Comparison of ENCODE assay signal across 8 cellular contexts in the genomic region with DNA sequence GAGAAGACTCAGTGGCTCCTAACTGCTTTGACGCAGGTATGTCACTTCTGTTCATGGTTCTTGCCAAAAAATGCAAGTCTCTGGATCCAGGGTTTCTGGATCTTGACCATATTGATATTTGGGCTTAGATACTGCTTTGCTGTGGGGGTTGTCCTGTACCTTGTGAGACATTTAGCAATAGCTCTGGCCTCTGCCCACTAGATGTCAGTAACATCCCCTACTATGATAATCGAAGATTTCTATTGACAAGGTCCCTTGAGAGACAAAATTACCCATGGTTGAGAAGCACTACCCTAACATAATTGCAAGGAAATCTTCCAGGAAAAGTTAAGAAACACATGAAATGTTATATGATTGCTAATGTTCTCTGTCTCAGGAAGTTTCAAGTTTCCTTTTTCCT.
DNase-seq lines count a peak whose midpoint lies in the region; ATAC-seq and TF ChIP-seq lines count a peak whose summit lies in the region.

No MANE protein-coding gene starts in this region.

- TF ChIP-seq CTCF in LNCaP clone FGC (IDR thresholded peaks at IDR 0.05; ENCODE audit: control insufficient read depth, extremely low read depth, insufficient read depth): peak; percentile 79
- peak; percentile 71 for TF ChIP-seq CTCF in brain microvascular endothelial cell (IDR thresholded peaks at IDR 0.05; ENCODE audit: low read depth, low read length, missing control alignments)

- in situ Hi-C loops in brain microvascular endothelial cell (cut with HindIII; ENCODE audit: low pct_ligation_motif_present, low sequenced_read_pairs): no loop called here

- H3K4me3 ChIP-seq in LNCaP clone FGC (ENCODE audit: low read depth, low read length) (no peak overlapping the region), brain microvascular endothelial cell (ENCODE audit: low read depth, low read length) (no peak overlapping the region)

- no peaks in the 10 kb centered on the region for H3K36me3 ChIP-seq in brain microvascular endothelial cell (replicated peaks)

- peak; percentile 70 for ATAC-seq in GM21447 (IDR thresholded peaks at IDR 0.05; ENCODE audit: unreplicated experiment)

- no peak overlapping the region for H3K27ac ChIP-seq in brain microvascular endothelial cell

- no peaks in the 10 kb centered on the region for H3K27me3 ChIP-seq in brain microvascular endothelial cell (replicated peaks)

- DNase-seq in ELR (ENCODE audit: low read depth) (peak; percentile 50), LNCaP clone FGC (ENCODE audit: low read depth) (peak; percentile 27), brain microvascular endothelial cell (peak; percentile 53), pons (ENCODE audit: low spot score) (peak; percentile 31), hippocampal formation (lab: John Stamatoyannopoulos, UW) (no peak), activated gamma-delta T cell treated with Interleukin-2 at 50 U/mL for 16 hours (no peak), HK-2 (ENCODE audit: unreplicated experiment) (no peak)

Comparison
In these comparisons a context has a peak if more than half of its experiments do, and no peak if none do; other contexts are left out.
1. DNase-seq: peak in ELR (single experiment), LNCaP clone FGC (single experiment), brain microvascular endothelial cell (single experiment) and pons (single experiment); none in hippocampal formation (0 of 2), activated gamma-delta T cell treated with Interleukin-2 at 50 U/mL for 16 hours (single experiment) and HK-2 (single experiment).